In the genomic region with DNA sequence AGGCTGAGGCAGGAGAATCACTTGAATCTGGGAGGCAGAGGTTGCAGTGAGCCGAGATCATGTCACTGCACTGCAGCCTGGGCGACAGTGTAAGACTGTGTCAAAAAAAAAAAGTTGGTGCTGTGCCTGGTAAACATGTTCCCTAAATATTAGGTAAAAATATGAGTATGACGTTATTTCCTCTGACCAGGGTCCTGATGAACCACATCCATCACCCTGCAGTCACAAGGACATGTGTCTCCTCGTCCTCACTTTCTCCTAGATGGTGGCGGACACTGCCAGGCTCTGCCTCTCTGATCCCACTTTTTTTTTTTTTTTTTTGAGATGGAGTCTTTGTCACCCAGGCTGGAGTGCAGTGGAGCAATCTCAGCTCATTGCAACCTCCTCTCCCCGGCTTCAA, we compare ENCODE assay signal across 10 cellular contexts.
"Had no signal": no experiment of that assay in that cellular context is flagged by ENCODE, and none has a peak within 500 bp of the region (broad histone marks: within the 10 kb centered on the region; RNA-seq: fewer than 3 reads in every experiment).

No MANE protein-coding gene starts in this region.

- H3K4me3 ChIP-seq: GM23338 had no signal

- H3K9ac ChIP-seq: KMS-11 had no signal

- H2AFZ ChIP-seq: GM23338 had no signal

- H3K4me1 Mint-ChIP-seq: GM23338, H9 had no signal

- H3K4me2 ChIP-seq: GM23338, KMS-11 had no signal

- DNase-seq: H9, HCEC 1CT, HFFc6, IMR-90, KBM-7 had no signal

- FAIRE-seq: H1, H54, HTR-8/SVneo had no signal

- H3K4me3 Mint-ChIP-seq: GM23338, H9, HFFc6 had no signal

- H3K9me3 Mint-ChIP-seq: GM23338, H9, HFFc6 had no signal

- H3K27ac Mint-ChIP-seq: GM23338, HFFc6 had no signal

- H3K27ac ChIP-seq: KMS-11 had no signal
